24 cellular contexts compared by ENCODE assay signal in the genomic region with DNA sequence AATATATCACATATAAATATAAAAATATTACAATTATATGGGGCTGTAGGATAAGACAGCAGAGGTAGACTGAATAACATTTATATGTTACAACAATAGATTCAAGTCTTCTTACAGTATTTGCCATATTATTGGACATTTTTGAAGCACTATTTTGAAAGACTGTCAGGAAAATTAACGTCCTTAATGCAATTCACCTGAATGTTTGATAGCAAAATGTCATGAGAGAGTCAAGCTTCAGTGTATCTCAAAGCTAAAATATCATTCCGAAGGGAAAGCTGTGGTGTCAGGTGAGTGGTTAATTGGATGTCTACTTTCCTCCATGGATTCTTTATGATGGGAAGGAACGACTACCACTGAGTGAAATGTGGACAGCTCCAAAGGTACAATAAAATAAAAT.
"Had no signal": no experiment of that assay in that cellular context is flagged by ENCODE, and none has a peak within 500 bp of the region (broad histone marks: within the 10 kb centered on the region; RNA-seq: fewer than 3 reads in every experiment).

No MANE protein-coding gene starts in this region.

- H3K4me3 ChIP-seq: stomach, suprapubic skin, testis, thoracic aorta, thyroid gland, tibial artery, tibial nerve, transverse colon, upper lobe of left lung, upper lobe of right lung, uterus, vagina had no signal

- DNase-seq: stimulated activated CD4-positive, alpha-beta T cell treated with anti-CD3 and anti-CD28 coated beads, Interleukin-2, amount 100 ng/mL, for 48 hours; stimulated activated CD4-positive, alpha-beta T cell treated with anti-CD3 and anti-CD28 coated beads, Interleukin-4, amount 100 ng/mL, for 1 hour; stimulated activated CD4-positive, alpha-beta T cell treated with anti-CD3 and anti-CD28 coated beads, Interleukin-4, amount 100 ng/mL, for 24 hours; stimulated activated CD4-positive, alpha-beta T cell treated with anti-CD3 and anti-CD28 coated beads, Interleukin-4, amount 100 ng/mL, for 4 hours; stimulated activated CD8-positive, alpha-beta memory T cell treated with anti-CD3 and anti-CD28 coated beads, Interleukin-4, amount 100 ng/mL, for 48 hours; stimulated activated naive B cell treated with anti-CD40 and anti-IgM and Interleukin-4, amounts not matched to agents 10 μg/mL and 1 μg/mL and 100 μg/mL, for 72 hours; stimulated activated naive CD4-positive, alpha-beta T cell; stimulated activated naive CD4-positive, alpha-beta T cell treated with Interleukin-2 at 50 U/mL for 16 hours; stimulated activated naive CD8-positive, alpha-beta T cell treated with anti-CD3 and anti-CD28 coated beads, Interleukin-15, amount 100 ng/mL, for 72 hours; stimulated activated naive CD8-positive, alpha-beta T cell treated with anti-CD3 and anti-CD28 coated beads, Interleukin-15, Interleukin-2, amounts not matched to agents 100 U/mL and 50 U/mL, for 24 hours; stomach; substantia nigra; testis; thyroid gland; tibial artery; transverse colon; trophoblast cell; upper lobe of left lung; upper lobe of right lung; uterus had no signal

- H3K36me3 ChIP-seq: stomach, suprapubic skin, thoracic aorta, thyroid gland, tibial artery, tibial nerve, transverse colon, upper lobe of left lung, upper lobe of right lung, uterus, vagina had no signal

- H3K27me3 ChIP-seq: stomach, suprapubic skin, testis, thyroid gland, tibial artery, tibial nerve, transverse colon, upper lobe of left lung, upper lobe of right lung, uterus, vagina had no signal

- H3K27ac ChIP-seq: stomach, suprapubic skin, testis, thoracic aorta, thyroid gland, tibial artery, tibial nerve, transverse colon, upper lobe of left lung, upper lobe of right lung, uterus, vagina had no signal

- H3K9me3 ChIP-seq: stomach, suprapubic skin, testis, thoracic aorta, thyroid gland, tibial artery, tibial nerve, transverse colon, upper lobe of left lung, upper lobe of right lung, uterus, vagina had no signal

- H3K4me1 ChIP-seq: stomach, suprapubic skin, testis, thyroid gland, tibial artery, tibial nerve, transverse colon, upper lobe of left lung, upper lobe of right lung, uterus, vagina had no signal
